Comparison of ENCODE assay signal across 8 cellular contexts in genomic region chr11:33257897-33258630, GRCh38. TPM values are rescaled to one million over a fixed set of nuclear protein-coding genes. Genes with fewer than 3 reads are reported as not detected.
DNase-seq lines count a peak whose midpoint lies in the region; ATAC-seq and TF ChIP-seq lines count a peak whose summit lies in the region.

No MANE protein-coding gene starts in this region.

- peaks cover 29 to 51% (median 39%) of the 10 kb centered on the region in 4 donors for H3K4me1 Mint-ChIP-seq in CD4-positive, alpha-beta memory T cell
- peaks cover 35% of the 10 kb centered on the region for H3K4me1 Mint-ChIP-seq in activated CD8-positive, alpha-beta memory T cell treated with anti-CD3 and anti-CD28 coated beads, Interleukin-2, amount 10 ng/mL, durations not matched to agents 7 days and 5 days

- POLR2A ChIA-PET in CD4-positive, alpha-beta memory T cell (lab: Charles Lee; ENCODE audit: partially characterized antibody), result interaction anchor here (1.0 to 2.1 kb wide), 7 partner anchors 11 to 675 kb away, joined by 3 to 4 read pairs (median 3); partner anchors contain the start of genes EIF3M and TCP11L1

- ATAC-seq in GM19455 (IDR thresholded peaks at IDR 0.05; ENCODE audit: unreplicated experiment), result peak; percentile 37
- ATAC-seq in activated CD8-positive, alpha-beta memory T cell treated with anti-CD3 and anti-CD28 coated beads, Interleukin-2, amount 10 ng/mL, durations not matched to agents 7 days and 5 days, result peak; percentile 58

- H3K9ac ChIP-seq in endocrine pancreas (ENCODE audit: control insufficient read depth, insufficient read depth, low read length), result peak overlapping the region; percentile 98

- intact Hi-C loops in CD4-positive, alpha-beta memory T cell (cut with micrococcal nuclease), result loop anchor here (1.0 to 10.0 kb wide), 9 partner anchors 71 to 1181 kb away; partner anchors contain the start of genes ABTB2, CAT, CD59 and CSTF3

- H3K9me3 ChIP-seq in CD4-positive, alpha-beta memory T cell (ENCODE audit: control insufficient read depth in 1 of 2, low read length in 2 of 2), result no peaks in the 10 kb centered on the region
- no peaks in the 10 kb centered on the region for H3K9me3 ChIP-seq in endocrine pancreas (ENCODE audit: control insufficient read depth, low read length)
- no peaks in the 10 kb centered on the region for H3K9me3 ChIP-seq in mesodermal cell (ENCODE audit: control insufficient read depth, low read length)

- no peaks in the 10 kb centered on the region for H3K27me3 ChIP-seq in CD4-positive, alpha-beta memory T cell (ENCODE audit: insufficient read depth, low read length)
- H3K27me3 ChIP-seq in HL-60 (ENCODE audit: insufficient read depth, poor library complexity, severe bottlenecking) (no peaks in the 10 kb centered on the region), endocrine pancreas (ENCODE audit: control insufficient read depth, insufficient read depth, low read length) (no peaks in the 10 kb centered on the region)

- DNase-seq in CD4-positive, alpha-beta memory T cell, result peak; percentile 77 to 85 (median 80)
- DNase-seq in HL-60 (ENCODE audit: low read depth in 1 of 2, low spot score in 1 of 2) (peak; percentile 83 to 90), NOMO-1 (lab: John Stamatoyannopoulos, UW; ENCODE audit: unreplicated experiment in 2 of 2) (peak; percentile 78 to 92)
- DNase-seq in activated CD8-positive, alpha-beta memory T cell treated with anti-CD3 and anti-CD28 coated beads, Interleukin-2, amount 10 ng/mL, durations not matched to agents 7 days and 5 days, result peak; percentile 80
- peak; percentile 40 for DNase-seq in stimulated activated CD8-positive, alpha-beta memory T cell treated with anti-CD3 and anti-CD28 coated beads, Interleukin-15, amount 100 ng/mL, for 24 hours (ENCODE audit: low read depth)

- peak overlapping the region; percentile 96 for H3K27ac ChIP-seq in CD4-positive, alpha-beta memory T cell (ENCODE audit: low read depth, low read length)
- H3K27ac ChIP-seq in HL-60 (replicated peaks), result peak overlapping the region; percentile 100
- H3K27ac ChIP-seq in mesodermal cell (ENCODE audit: low read depth, low read length, severe bottlenecking), result peak overlapping the region; percentile 96

- peaks cover 42% of the 10 kb centered on the region for H3K4me1 ChIP-seq in CD4-positive, alpha-beta memory T cell (ENCODE audit: insufficient read depth, low read length)
- H3K4me1 ChIP-seq in endocrine pancreas (ENCODE audit: control insufficient read depth, insufficient read depth, low read length) (peaks cover 7% of the 10 kb centered on the region), mesodermal cell (ENCODE audit: control insufficient read depth, insufficient read depth, low read length, poor library complexity, severe bottlenecking) (peaks cover 7% of the 10 kb centered on the region)

- H3K4me3 ChIP-seq in CD4-positive, alpha-beta memory T cell (ENCODE audit: low read length in 2 of 2), result peak overlapping the region; percentile 53 to 85
- peak overlapping the region; percentile 66 for H3K4me3 ChIP-seq in HL-60 (replicated peaks; ENCODE audit: insufficient read depth, low read length)
- H3K4me3 ChIP-seq in endocrine pancreas (ENCODE audit: control insufficient read depth, insufficient read depth, low read length), result peak overlapping the region; percentile 92
- H3K4me3 ChIP-seq in mesodermal cell (ENCODE audit: extremely low read depth, insufficient read depth, low read length, poor library complexity, severe bottlenecking), result peak overlapping the region; percentile 92

- CTCF ChIA-PET in CD4-positive, alpha-beta memory T cell (lab: Charles Lee; ENCODE audit: partially characterized antibody), result no interaction called here
- CTCF ChIA-PET in activated CD8-positive, alpha-beta memory T cell treated with anti-CD3 and anti-CD28 coated beads, Interleukin-2, amount 10 ng/mL, durations not matched to agents 7 days and 5 days (lab: Charles Lee), result no interaction called here

- peaks cover 0 to 17% of the 10 kb centered on the region in 2 donors for H3K36me3 Mint-ChIP-seq in CD4-positive, alpha-beta memory T cell
- peaks cover 5% of the 10 kb centered on the region for H3K36me3 Mint-ChIP-seq in activated CD8-positive, alpha-beta memory T cell treated with anti-CD3 and anti-CD28 coated beads, Interleukin-2, amount 10 ng/mL, durations not matched to agents 7 days and 5 days

- peak overlapping the region; percentile 96 to 99 (median 98) for H3K27ac Mint-ChIP-seq in CD4-positive, alpha-beta memory T cell
- peak overlapping the region; percentile 98 for H3K27ac Mint-ChIP-seq in activated CD8-positive, alpha-beta memory T cell treated with anti-CD3 and anti-CD28 coated beads, Interleukin-2, amount 10 ng/mL, durations not matched to agents 7 days and 5 days

- H3K27me3 Mint-ChIP-seq in CD4-positive, alpha-beta memory T cell, result no peaks in the 10 kb centered on the region
- H3K27me3 Mint-ChIP-seq in activated CD8-positive, alpha-beta memory T cell treated with anti-CD3 and anti-CD28 coated beads, Interleukin-2, amount 10 ng/mL, durations not matched to agents 7 days and 5 days, result no peaks in the 10 kb centered on the region

- H3K9me3 Mint-ChIP-seq in CD4-positive, alpha-beta memory T cell, result peaks cover 0 to 5% (median 0%) of the 10 kb centered on the region in 8 donors
- H3K9me3 Mint-ChIP-seq in activated CD8-positive, alpha-beta memory T cell treated with anti-CD3 and anti-CD28 coated beads, Interleukin-2, amount 10 ng/mL, durations not matched to agents 7 days and 5 days (ENCODE audit: low read depth), result peaks cover 3% of the 10 kb centered on the region

- peak overlapping the region; percentile 90 to 99 (median 96) for H3K4me3 Mint-ChIP-seq in CD4-positive, alpha-beta memory T cell
- H3K4me3 Mint-ChIP-seq in activated CD8-positive, alpha-beta memory T cell treated with anti-CD3 and anti-CD28 coated beads, Interleukin-2, amount 10 ng/mL, durations not matched to agents 7 days and 5 days, result peak overlapping the region; percentile 96

- WGBS in mesodermal cell (ENCODE audit: insufficient coverage in 2 of 2), 2 experiments, result 0% methylated on average over 66 to 69 of the region's 83 CpGs

- no peak for TF ChIP-seq CTCF in HL-60 (IDR thresholded peaks at IDR 0.05; ENCODE audit: insufficient read depth, low read length)

- H3K36me3 ChIP-seq in CD4-positive, alpha-beta memory T cell (ENCODE audit: insufficient read depth, low read length), result no peaks in the 10 kb centered on the region
- H3K36me3 ChIP-seq in endocrine pancreas (ENCODE audit: control insufficient read depth, insufficient read depth, low read length) (no peaks in the 10 kb centered on the region), mesodermal cell (ENCODE audit: control insufficient read depth, insufficient read depth, low read length) (no peaks in the 10 kb centered on the region)

RNA-seq across cellular contexts. Expression of gene HIPK3, which starts 0.9 kb away (rescaled TPM):
- total RNA-seq in CD4-positive, alpha-beta memory T cell, result 10 to 100 TPM; 86.2 to 92.0 TPM
- 10 to 100 TPM; 31.1 to 33.3 TPM for polyA plus RNA-seq in CD4-positive, alpha-beta memory T cell
- total RNA-seq in activated CD8-positive, alpha-beta memory T cell treated with anti-CD3 and anti-CD28 coated beads, Interleukin-2, amount 10 ng/mL, durations not matched to agents 7 days and 5 days, result 10 to 100 TPM; 33.6 to 34.4 TPM
- 13.7 TPM for polyA plus RNA-seq in mesodermal cell (2013, experiment 1 of 2)
- 14.0 TPM for polyA plus RNA-seq in mesodermal cell (2013, experiment 2 of 2)

Comparison
In these comparisons a context has a peak if more than half of its experiments do, and no peak if none do; other contexts are left out.
1. Peak in every context shown above with its lines: DNase-seq, ATAC-seq, H3K4me3 ChIP-seq and H3K27ac ChIP-seq.